27 cellular contexts compared by ENCODE assay signal in genomic region chr2:188622898-188623297, GRCh38.
"Had no signal": no experiment of that assay in that cellular context is flagged by ENCODE, and none has a peak within 500 bp of the region (broad histone marks: within the 10 kb centered on the region; RNA-seq: fewer than 3 reads in every experiment).

No MANE protein-coding gene starts in this region.

- H3K27me3 Mint-ChIP-seq: activated CD4-positive, alpha-beta memory T cell treated with anti-CD3 and anti-CD28 coated beads, Interleukin-2, amount 10 ng/mL, durations not matched to agents 7 days and 5 days; activated CD4-positive, alpha-beta T cell treated with anti-CD3 and anti-CD28 coated beads for 36 hours; activated T-helper 17 cell treated with anti-CD3 and anti-CD28 coated beads, Interleukin-2, amount 50 U/mL, for 72 hours; central memory CD8-positive, alpha-beta T cell; T-cell had no signal

- H3K4me1 Mint-ChIP-seq: activated CD4-positive, alpha-beta memory T cell treated with anti-CD3 and anti-CD28 coated beads, Interleukin-2, amount 10 ng/mL, durations not matched to agents 7 days and 5 days; activated CD4-positive, alpha-beta T cell treated with anti-CD3 and anti-CD28 coated beads for 36 hours; activated T-helper 17 cell treated with anti-CD3 and anti-CD28 coated beads, Interleukin-2, amount 50 U/mL, for 72 hours; central memory CD8-positive, alpha-beta T cell; T-cell had no signal

- ATAC-seq: activated CD4-positive, alpha-beta T cell treated with anti-CD3 and anti-CD28 coated beads for 36 hours; activated T-helper 17 cell treated with anti-CD3 and anti-CD28 coated beads, Interleukin-2, amount 50 U/mL, for 72 hours; Panc1; Right ventricle myocardium inferior; T-cell had no signal

- H3K27ac Mint-ChIP-seq: activated CD4-positive, alpha-beta memory T cell treated with anti-CD3 and anti-CD28 coated beads, Interleukin-2, amount 10 ng/mL, durations not matched to agents 7 days and 5 days; activated CD4-positive, alpha-beta T cell treated with anti-CD3 and anti-CD28 coated beads for 36 hours; activated naive CD4-positive, alpha-beta T cell treated with anti-CD3 and anti-CD28 coated beads for 36 hours; activated naive CD8-positive, alpha-beta T cell; activated T-helper 17 cell treated with anti-CD3 and anti-CD28 coated beads, Interleukin-2, amount 50 U/mL, for 72 hours; T-cell had no signal

- H3K36me3 ChIP-seq: WERI-Rb-1 had no signal

- H3K9me3 Mint-ChIP-seq: activated CD4-positive, alpha-beta memory T cell treated with anti-CD3 and anti-CD28 coated beads, Interleukin-2, amount 10 ng/mL, durations not matched to agents 7 days and 5 days had no signal

- H3K4me3 Mint-ChIP-seq: activated CD4-positive, alpha-beta memory T cell treated with anti-CD3 and anti-CD28 coated beads, Interleukin-2, amount 10 ng/mL, durations not matched to agents 7 days and 5 days; activated CD4-positive, alpha-beta T cell treated with anti-CD3 and anti-CD28 coated beads for 36 hours; activated naive CD4-positive, alpha-beta T cell treated with anti-CD3 and anti-CD28 coated beads for 36 hours; activated naive CD8-positive, alpha-beta T cell; activated T-helper 17 cell treated with anti-CD3 and anti-CD28 coated beads, Interleukin-2, amount 50 U/mL, for 72 hours; central memory CD8-positive, alpha-beta T cell; T-cell had no signal

- H3K4me3 ChIP-seq: SK-N-MC had no signal

- H3K36me3 Mint-ChIP-seq: activated naive CD8-positive, alpha-beta T cell; T-cell had no signal

- H3K27ac ChIP-seq: SK-N-MC, WERI-Rb-1 had no signal

- DNase-seq: activated CD4-positive, alpha-beta memory T cell treated with anti-CD3 and anti-CD28 coated beads, Interleukin-2, amount 10 ng/mL, durations not matched to agents 7 days and 5 days; activated CD4-positive, alpha-beta T cell treated with anti-CD3 and anti-CD28 coated beads for 36 hours; activated CD4-positive, alpha-beta T cell treated with anti-CD3 and anti-CD28 coated beads, Interleukin-2, amount 50 U/mL, for 1 hour; activated gamma-delta T cell; activated naive CD4-positive, alpha-beta T cell treated with anti-CD3 and anti-CD28 coated beads for 36 hours; activated T-cell treated with anti-CD3 and anti-CD28 coated beads for 4 hours; activated T-cell treated with anti-CD3 and anti-CD28 coated beads, Interleukin-2, amount 50 U/mL, for 48 hours; MM.1S; NCI-H1105; NCI-H1436; NCI-H187; NCI-H2081; NCI-H345; NCI-H510A; NCI-H526 treated with DMSO at 0.1 percent for 48 hours; NCI-H82; OCI-M1; RPMI8226; T-cell; T-helper 2 cell; WERI-Rb-1 had no signal
